Comparison of ENCODE assay signal across 22 cellular contexts in genomic region chr10:132722391-132722790, GRCh38.
A peak's percentile ranks its signal among the peaks of the same experiment; 100 is the strongest.
DNase-seq lines count a peak whose midpoint lies in the region; ATAC-seq and TF ChIP-seq lines count a peak whose summit lies in the region.
"Had no signal": no experiment of that assay in that cellular context is flagged by ENCODE, and none has a peak within 500 bp of the region (broad histone marks: within the 10 kb centered on the region; RNA-seq: fewer than 3 reads in every experiment).

No MANE protein-coding gene starts in this region.

- no peaks in the 10 kb centered on the region for H3K27me3 ChIP-seq in left ventricle myocardium inferior (ENCODE audit: low read depth)
- peaks cover 10% of the 10 kb centered on the region for H3K27me3 ChIP-seq in neural progenitor cell
- no peaks in the 10 kb centered on the region for H3K27me3 ChIP-seq in uterus
- no peaks in the 10 kb centered on the region for H3K27me3 ChIP-seq in HAP-1 (ENCODE audit: low read depth)
- H3K27me3 ChIP-seq: dorsolateral prefrontal cortex, spleen, vagina had no signal

- H3K9ac ChIP-seq in neural progenitor cell, result no peak overlapping the region

- H3K4me2 ChIP-seq in neural progenitor cell, result no peak overlapping the region

- H3K27ac ChIP-seq in left ventricle myocardium inferior (replicated peaks) (peak overlapping the region; percentile 13), neural progenitor cell (no peak overlapping the region), uterus (no peak overlapping the region)
- H3K27ac ChIP-seq: dorsolateral prefrontal cortex, vagina had no signal

- TF ChIP-seq POLR2A in uterus (IDR thresholded peaks at IDR 0.05), result no peak

- DNase-seq in left ventricle myocardium inferior (no peak), Right ventricle myocardium inferior (ENCODE audit: missing footprints) (no peak), choroid plexus epithelial cell (ENCODE audit: low read depth) (peak; percentile 11), neural progenitor cell (ENCODE audit: low spot score) (peak; percentile 66), uterus (no peak), HAP-1 (ENCODE audit: low spot score in 2 of 2) (no peak)
- no peak for DNase-seq in stimulated activated CD4-positive, alpha-beta T cell treated with anti-CD3 and anti-CD28 coated beads, Interleukin-15, amount 100 ng/mL, for 24 hours
- DNase-seq: activated CD4-positive, alpha-beta memory T cell treated with anti-CD3 and anti-CD28 coated beads for 36 hours; activated CD4-positive, CD25-positive, alpha-beta regulatory T cell; activated T-cell treated with anti-CD3 and anti-CD28 coated beads for 4 hours; amniotic stem cell; dorsolateral prefrontal cortex; foreskin melanocyte; kidney; mammary epithelial cell; naive B cell; NCI-H1436 treated with DMSO at 0.1 percent for 48 hours; NCI-H226; spleen had no signal

- H3K4me1 Mint-ChIP-seq in neural progenitor cell, result peaks cover 20% of the 10 kb centered on the region

- peak overlapping the region; percentile 65 for H3K27ac Mint-ChIP-seq in neural progenitor cell
- H3K27ac Mint-ChIP-seq: activated CD4-positive, alpha-beta memory T cell treated with anti-CD3 and anti-CD28 coated beads for 36 hours had no signal

- in situ Hi-C loops in HAP-1 (cut with MboI; ENCODE audit: low sequenced_read_pairs), result no loop called here

- H3K9me3 ChIP-seq in left ventricle myocardium inferior (replicated peaks), result no peaks in the 10 kb centered on the region
- no peaks in the 10 kb centered on the region for H3K9me3 ChIP-seq in neural progenitor cell (ENCODE audit: low read depth)
- H3K9me3 ChIP-seq in uterus, result no peaks in the 10 kb centered on the region
- H3K9me3 ChIP-seq in HAP-1, result no peaks in the 10 kb centered on the region
- H3K9me3 ChIP-seq: vagina had no signal

- no peaks in the 10 kb centered on the region for H3F3A ChIP-seq in neural progenitor cell (ENCODE audit: low read depth)

- peaks cover 3% of the 10 kb centered on the region for H4K20me1 ChIP-seq in neural progenitor cell (ENCODE audit: low read depth)

- intact Hi-C loops in left ventricle myocardium inferior (cut with micrococcal nuclease), result no loop called here
- intact Hi-C loops in Right ventricle myocardium inferior (cut with DNase I), result no loop called here
- intact Hi-C loops in uterus (cut with DNase I; ENCODE audit: low total_unique reads), result no loop called here

- H3K36me3 Mint-ChIP-seq in neural progenitor cell, result peaks cover 12% of the 10 kb centered on the region

- peak overlapping the region; percentile 41 for H3K4me3 Mint-ChIP-seq in neural progenitor cell
- H3K4me3 Mint-ChIP-seq: activated CD4-positive, alpha-beta memory T cell treated with anti-CD3 and anti-CD28 coated beads for 36 hours; naive B cell had no signal

- H3K27me3 Mint-ChIP-seq in neural progenitor cell (ENCODE audit: insufficient read depth, low read depth), result peaks cover 7% of the 10 kb centered on the region
- H3K27me3 Mint-ChIP-seq: activated CD4-positive, alpha-beta memory T cell treated with anti-CD3 and anti-CD28 coated beads for 36 hours; naive B cell had no signal

- H3K79me2 ChIP-seq in neural progenitor cell (ENCODE audit: low read depth), result no peaks in the 10 kb centered on the region

- no peak for ATAC-seq in Right ventricle myocardium inferior
- ATAC-seq in HG03039 (IDR thresholded peaks at IDR 0.05; ENCODE audit: unreplicated experiment), result no peak
- ATAC-seq: HCT116 had no signal

- H3K4me3 ChIP-seq in left ventricle myocardium inferior (no peak overlapping the region), choroid plexus epithelial cell (ENCODE audit: low read depth, low read length) (peak overlapping the region; percentile 40), neural progenitor cell (no peak overlapping the region), uterus (no peak overlapping the region), HAP-1 (no peak overlapping the region)
- H3K4me3 ChIP-seq: dorsolateral prefrontal cortex, spleen, vagina had no signal

- peaks cover 25% of the 10 kb centered on the region for H3K36me3 ChIP-seq in left ventricle myocardium inferior
- H3K36me3 ChIP-seq in neural progenitor cell, result no peaks in the 10 kb centered on the region
- no peaks in the 10 kb centered on the region for H3K36me3 ChIP-seq in uterus
- no peaks in the 10 kb centered on the region for H3K36me3 ChIP-seq in HAP-1 (replicated peaks)

- H3K4me1 ChIP-seq in left ventricle myocardium inferior (no peaks in the 10 kb centered on the region), neural progenitor cell (no peaks in the 10 kb centered on the region), uterus (no peaks in the 10 kb centered on the region), HAP-1 (no peaks in the 10 kb centered on the region)
- H3K4me1 ChIP-seq: spleen, vagina had no signal

- peaks cover 3% of the 10 kb centered on the region for H3K9me3 Mint-ChIP-seq in neural progenitor cell
- H3K9me3 Mint-ChIP-seq: activated CD4-positive, alpha-beta memory T cell treated with anti-CD3 and anti-CD28 coated beads for 36 hours; naive B cell had no signal

- no peak overlapping the region for H2AFZ ChIP-seq in neural progenitor cell (replicated peaks)

- TF ChIP-seq CTCF in left ventricle myocardium inferior (IDR thresholded peaks at IDR 0.05; ENCODE audit: borderline replicate concordance) (no peak), choroid plexus epithelial cell (conservative IDR thresholded peaks at IDR 0.05; ENCODE audit: low read depth, low read length) (no peak), neural progenitor cell (IDR thresholded peaks at IDR 0.05) (no peak), uterus (IDR thresholded peaks at IDR 0.05) (no peak)

Comparison
In these comparisons a context has a peak if more than half of its experiments do, and no peak if none do; other contexts are left out.
1. DNase-seq: peak in choroid plexus epithelial cell (single experiment) and neural progenitor cell (single experiment); none in left ventricle myocardium inferior (single experiment), Right ventricle myocardium inferior (single experiment), stimulated activated CD4-positive, alpha-beta T cell treated with anti-CD3 and anti-CD28 coated beads, Interleukin-15, amount 100 ng/mL, for 24 hours (single experiment), uterus (0 of 2) and HAP-1 (0 of 2).